ENCODE assay signal across 9 cellular contexts in genomic region chr17:78176548-78177025, GRCh38. TPM values are rescaled to one million over a fixed set of nuclear protein-coding genes. Genes with fewer than 3 reads are reported as not detected.
DNase-seq lines count a peak whose midpoint lies in the region; ATAC-seq, FAIRE-seq and TF ChIP-seq lines count a peak whose summit lies in the region.
"Had no signal": no experiment of that assay in that cellular context is flagged by ENCODE, and none has a peak within 500 bp of the region (broad histone marks: within the 10 kb centered on the region; RNA-seq: fewer than 3 reads in every experiment).

No MANE protein-coding gene starts in this region.

- POLR2A ChIA-PET in CD8-positive, alpha-beta T cell (lab: Charles Lee), result interaction anchor here (0.6 to 1.2 kb wide), 8 partner anchors 35 to 1225 kb away, joined by 3 to 5 read pairs (median 4); partner anchors contain the start of gene TMC8

- H3K27ac Mint-ChIP-seq in CD8-positive, alpha-beta T cell, result no peak overlapping the region
- H3K27ac Mint-ChIP-seq in astrocyte (ENCODE audit: unreplicated experiment), result no peak overlapping the region

- no peaks in the 10 kb centered on the region for H3K27me3 Mint-ChIP-seq in CD8-positive, alpha-beta T cell (ENCODE audit: low read depth)
- H3K27me3 Mint-ChIP-seq in astrocyte (ENCODE audit: low read depth, unreplicated experiment), result peaks cover 2% of the 10 kb centered on the region

- H2AFZ ChIP-seq in astrocyte (ENCODE audit: low read depth, low read length), result no peak overlapping the region

- peak; percentile 65 to 89 (median 75) for DNase-seq in CD8-positive, alpha-beta T cell
- DNase-seq in T-helper 22 cell (ENCODE audit: low read depth) (peak; percentile 40), astrocyte (ENCODE audit: low read depth) (no peak), iris pigment epithelial cell (ENCODE audit: low read depth) (peak; percentile 43)
- peak; percentile 61 for DNase-seq in stimulated activated CD4-positive, alpha-beta T cell treated with anti-CD3 and anti-CD28 coated beads, Interleukin-2, amount 100 ng/mL, for 4 hours (ENCODE audit: low read depth)

- H3K4me3 ChIP-seq in CD8-positive, alpha-beta T cell (ENCODE audit: low read depth, low read length), result no peak overlapping the region
- no peak overlapping the region for H3K4me3 ChIP-seq in astrocyte (ENCODE audit: insufficient read depth, low read depth, low read length)

- no peak for FAIRE-seq in astrocyte (lab: Jason Lieb, UNC)

- intact Hi-C loops in CD8-positive, alpha-beta T cell (cut with DNase I, micrococcal nuclease), result loop anchor here (1.0 to 10.0 kb wide), 3 partner anchors 64 to 91 kb away; no protein-coding TSS in a partner anchor

- no peaks in the 10 kb centered on the region for H3K36me3 ChIP-seq in CD8-positive, alpha-beta T cell (ENCODE audit: insufficient read depth, low read length)
- peaks cover 4% of the 10 kb centered on the region for H3K36me3 ChIP-seq in astrocyte (ENCODE audit: insufficient read depth, low read length)

- H3K36me3 Mint-ChIP-seq in CD8-positive, alpha-beta T cell, result peaks cover 23% of the 10 kb centered on the region
- peaks cover 13% of the 10 kb centered on the region for H3K36me3 Mint-ChIP-seq in astrocyte (ENCODE audit: low read depth, unreplicated experiment)

- no peak overlapping the region for H3K9ac ChIP-seq in astrocyte (ENCODE audit: low read length)

- H3K9me3 ChIP-seq in CD8-positive, alpha-beta T cell (ENCODE audit: low read length), result no peaks in the 10 kb centered on the region
- no peaks in the 10 kb centered on the region for H3K9me3 ChIP-seq in astrocyte (ENCODE audit: insufficient read depth, low read depth, low read length)

- CTCF ChIA-PET in CD8-positive, alpha-beta T cell (lab: Charles Lee), result interaction anchor here (0.6 to 7.5 kb wide), 36 partner anchors 10 to 532 kb away, joined by 3 to 85 read pairs (median 6); partner anchors contain the start of genes AFMID, TK1 and TMC8

- ATAC-seq in CD8-positive, alpha-beta T cell, result peak; percentile 90
- peak; percentile 41 for ATAC-seq in HG02885 (IDR thresholded peaks at IDR 0.05; ENCODE audit: poor library complexity, unreplicated experiment)
- no peak for ATAC-seq in HG02973 (IDR thresholded peaks at IDR 0.05; ENCODE audit: unreplicated experiment)
- ATAC-seq in HG03439 (IDR thresholded peaks at IDR 0.05; ENCODE audit: unreplicated experiment), result no peak

- TF ChIP-seq CTCF in CD8-positive, alpha-beta T cell (IDR thresholded peaks at IDR 0.05), result peak; percentile 88
- TF ChIP-seq CTCF in astrocyte (IDR thresholded peaks at IDR 0.05; ENCODE audit: insufficient read depth, low read depth, low read length), result peak; percentile 72

- no peak overlapping the region for H3K4me2 ChIP-seq in astrocyte (ENCODE audit: low read length)

- no peaks in the 10 kb centered on the region for H3K79me2 ChIP-seq in astrocyte (ENCODE audit: insufficient read depth, low read length)

- H3K4me1 ChIP-seq in CD8-positive, alpha-beta T cell (ENCODE audit: insufficient read depth, low read length), result peaks cover 39% of the 10 kb centered on the region
- H3K4me1 ChIP-seq in astrocyte (ENCODE audit: insufficient read depth, low read length), result peaks cover 4% of the 10 kb centered on the region

- no peak overlapping the region for H3K4me3 Mint-ChIP-seq in CD8-positive, alpha-beta T cell
- no peak overlapping the region for H3K4me3 Mint-ChIP-seq in astrocyte (ENCODE audit: unreplicated experiment)
- H3K4me3 Mint-ChIP-seq: T-helper 1 cell treated with Interleukin-12 subunit alpha and Interleukin-12 subunit beta and Interleukin-4 antibody, amounts not matched to agents 30 μg/mL and 1 μg/mL, for 36 hours had no signal

- no peaks in the 10 kb centered on the region for H3K27me3 ChIP-seq in CD8-positive, alpha-beta T cell (ENCODE audit: insufficient read depth, low read length)
- H3K27me3 ChIP-seq in astrocyte (ENCODE audit: insufficient read depth, low read length), result no peaks in the 10 kb centered on the region

- H3K4me1 Mint-ChIP-seq in CD8-positive, alpha-beta T cell (ENCODE audit: low read depth), result peaks cover 41% of the 10 kb centered on the region
- H3K4me1 Mint-ChIP-seq in astrocyte (ENCODE audit: low read depth, unreplicated experiment), result peaks cover 13% of the 10 kb centered on the region

- H3K27ac ChIP-seq in CD8-positive, alpha-beta T cell (ENCODE audit: low read depth, low read length), result no peak overlapping the region
- H3K27ac ChIP-seq in astrocyte (ENCODE audit: low read depth, low read length), result no peak overlapping the region

- H4K20me1 ChIP-seq in astrocyte (ENCODE audit: insufficient read depth, low read length), result peaks cover 3% of the 10 kb centered on the region

- H3K9me3 Mint-ChIP-seq in CD8-positive, alpha-beta T cell, result no peaks in the 10 kb centered on the region
- H3K9me3 Mint-ChIP-seq in astrocyte (ENCODE audit: unreplicated experiment), result no peaks in the 10 kb centered on the region
- H3K9me3 Mint-ChIP-seq: T-helper 1 cell treated with Interleukin-12 subunit alpha and Interleukin-12 subunit beta and Interleukin-4 antibody, amounts not matched to agents 30 μg/mL and 1 μg/mL, for 36 hours had no signal

RNA-seq across cellular contexts. Expression of gene SYNGR2, which starts 8.2 kb away (rescaled TPM):
- 10 to 100 TPM; 36.4 to 36.7 TPM for total RNA-seq in CD8-positive, alpha-beta T cell
- 75.0 and 82.2 TPM in 2 replicates for total RNA-seq in astrocyte

RNA-seq across cellular contexts. Expression of gene TK1, which starts 10.3 kb away (rescaled TPM):
- total RNA-seq in CD8-positive, alpha-beta T cell, result 1 to 10 TPM in 1 of 2 experiments, under 1 TPM in 1; 0.76 to 1.1 TPM
- 5.2 and 7.5 TPM in 2 replicates for total RNA-seq in astrocyte

RNA-seq across cellular contexts. Expression of gene AFMID, which starts 10.6 kb away (rescaled TPM):
- total RNA-seq in CD8-positive, alpha-beta T cell, result under 1 TPM; 0.65 to 0.92 TPM
- 48.5 and 53.7 TPM in 2 replicates for total RNA-seq in astrocyte

RNA-seq across cellular contexts. Expression of gene C17orf99, which starts 30.4 kb away (rescaled TPM):
- not detected for total RNA-seq in CD8-positive, alpha-beta T cell
- not detected in 2 replicates for total RNA-seq in astrocyte

RNA-seq across cellular contexts. Expression of gene BIRC5, which starts 37.5 kb away (rescaled TPM):
- under 1 TPM; 0.17 to 0.41 TPM for total RNA-seq in CD8-positive, alpha-beta T cell
- 3.3 and 5.8 TPM in 2 replicates for total RNA-seq in astrocyte

Comparison
In these comparisons a context has a peak if more than half of its experiments do, and no peak if none do; other contexts are left out.
1. ATAC-seq: peak in CD8-positive, alpha-beta T cell (single experiment) and HG02885 (single experiment); none in HG02973 (single experiment) and HG03439 (single experiment).
2. RNA of gene AFMID, which starts 10.6 kb away (total RNA-seq): 48.5 to 53.7 TPM in astrocyte; 0.65 to 0.92 TPM in CD8-positive, alpha-beta T cell; every median in the first group is over 10 times any median in the second.